Comparison of ENCODE assay signal across 1 cellular context in the genomic region with DNA sequence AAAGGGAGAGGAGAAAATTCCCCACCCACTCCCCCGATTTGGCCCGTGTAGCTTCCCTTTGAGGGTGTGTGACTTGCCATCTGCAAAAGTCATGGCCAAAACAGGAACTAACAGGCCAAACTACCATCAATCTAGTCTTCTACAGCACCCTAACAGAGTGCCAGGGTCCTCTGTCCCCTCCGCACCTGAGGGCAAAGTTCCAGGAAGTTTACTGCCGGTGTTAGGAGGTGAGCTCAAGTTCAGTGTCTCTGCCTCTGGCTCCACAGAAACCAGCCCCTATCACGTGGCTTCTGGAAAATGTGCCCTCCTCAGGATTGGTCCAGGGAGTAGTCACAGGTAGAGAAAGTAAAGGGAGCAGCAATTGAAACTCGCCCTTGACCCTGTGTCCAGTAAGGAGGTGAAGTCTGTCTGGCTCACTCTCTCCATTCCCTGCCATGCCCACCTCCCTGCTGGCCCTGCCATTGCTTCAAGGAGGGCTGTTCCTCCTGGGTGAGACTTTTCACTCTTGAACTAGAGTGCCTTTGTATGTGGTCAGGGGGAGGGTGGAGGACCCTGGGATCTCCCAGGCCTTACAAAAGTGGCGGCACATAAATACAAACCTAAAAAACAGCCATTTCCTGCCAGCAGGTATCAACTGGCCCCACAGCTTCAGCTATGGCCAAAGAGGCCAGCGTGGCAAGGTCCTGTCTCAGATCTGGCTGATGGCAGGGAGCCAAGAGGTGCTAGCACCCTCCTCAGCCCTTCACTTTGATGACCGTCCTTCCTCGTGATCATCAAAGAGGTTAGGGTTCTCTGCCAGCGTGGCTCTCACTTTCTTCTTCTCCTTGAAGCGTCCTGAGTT.
A peak's percentile ranks its signal among the peaks of the same experiment; 100 is the strongest.
TF ChIP-seq lines count a peak whose summit lies in the region.

No MANE protein-coding gene starts in this region.

TF ChIP-seq in HepG2, 621 proteins besides CTCF, POLR2A, EP300 and RAD21 (continued from another document and continues in another):
- TF ChIP-seq, protein P1, sequence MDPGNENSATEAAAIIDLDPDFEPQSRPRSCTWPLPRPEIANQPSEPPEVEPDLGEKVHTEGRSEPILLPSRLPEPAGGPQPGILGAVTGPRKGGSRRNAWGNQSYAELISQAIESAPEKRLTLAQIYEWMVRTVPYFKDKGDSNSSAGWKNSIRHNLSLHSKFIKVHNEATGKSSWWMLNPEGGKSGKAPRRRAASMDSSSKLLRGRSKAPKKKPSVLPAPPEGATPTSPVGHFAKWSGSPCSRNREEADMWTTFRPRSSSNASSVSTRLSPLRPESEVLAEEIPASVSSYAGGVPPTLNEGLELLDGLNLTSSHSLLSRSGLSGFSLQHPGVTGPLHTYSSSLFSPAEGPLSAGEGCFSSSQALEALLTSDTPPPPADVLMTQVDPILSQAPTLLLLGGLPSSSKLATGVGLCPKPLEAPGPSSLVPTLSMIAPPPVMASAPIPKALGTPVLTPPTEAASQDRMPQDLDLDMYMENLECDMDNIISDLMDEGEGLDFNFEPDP (CRISPR knock-in tag; conservative IDR thresholded peaks at IDR 0.05) = no peak
- TF ChIP-seq DPF2 (CRISPR knock-in tag; IDR thresholded peaks at IDR 0.05; ENCODE audit: borderline replicate concordance, low read depth) (peak; percentile 81; the same call in 1 of the 2 replicates), ZEB1 (IDR thresholded peaks at IDR 0.05; ENCODE audit: insufficient replicate concordance, low read depth) (peak; percentile 90), JUN (CRISPR knock-in tag; IDR thresholded peaks at IDR 0.05) (no peak; the same call in 1 of the 2 replicates), HOXA7 (CRISPR knock-in tag; IDR thresholded peaks at IDR 0.05) (no peak), ZNF274 (CRISPR knock-in tag; IDR thresholded peaks at IDR 0.05) (peak; percentile 45; the same call in 1 of the 2 replicates), CENPT (CRISPR knock-in tag; IDR thresholded peaks at IDR 0.05; ENCODE audit: low read depth) (no peak), ZSCAN20 (CRISPR knock-in tag; IDR thresholded peaks at IDR 0.05; ENCODE audit: borderline replicate concordance) (no peak), FUBP1 (CRISPR knock-in tag; IDR thresholded peaks at IDR 0.05; ENCODE audit: borderline replicate concordance) (peak; percentile 41; the same call in 1 of the 2 replicates), THAP8 (CRISPR knock-in tag; IDR thresholded peaks at IDR 0.05; ENCODE audit: borderline replicate concordance) (no peak), CBFB (CRISPR knock-in tag; IDR thresholded peaks at IDR 0.05) (no peak), SIX4 (CRISPR knock-in tag; IDR thresholded peaks at IDR 0.05) (0 out of 2 replicates have a peak, but pooled peaks have one; percentile 34), HNF4A (CRISPR knock-in tag; IDR thresholded peaks at IDR 0.05) (peak; percentile 97), ZNF766 (CRISPR knock-in tag; IDR thresholded peaks at IDR 0.05; ENCODE audit: borderline replicate concordance) (peak; percentile 87; the same call in 1 of the 2 replicates), NFKBIZ (CRISPR knock-in tag; IDR thresholded peaks at IDR 0.05) (no peak), NFKB2 (CRISPR knock-in tag; IDR thresholded peaks at IDR 0.05; ENCODE audit: borderline replicate concordance) (0 out of 2 replicates have a peak, but pooled peaks have one; percentile 37), NONO (IDR thresholded peaks at IDR 0.05) (no peak), NONO (CRISPR knock-in tag; conservative IDR thresholded peaks at IDR 0.05) (peak; percentile 58; the same call in 1 of the 2 replicates), TBX2 (CRISPR knock-in tag; IDR thresholded peaks at IDR 0.05; ENCODE audit: borderline replicate concordance) (peak; percentile 80), HMGXB3 (CRISPR knock-in tag; IDR thresholded peaks at IDR 0.05; ENCODE audit: borderline replicate concordance) (peak; percentile 60; the same call in 1 of the 2 replicates), ZNF652 (CRISPR knock-in tag; IDR thresholded peaks at IDR 0.05; ENCODE audit: borderline replicate concordance, low read depth) (peak; percentile 30; the same call in 1 of the 2 replicates), ZNF232 (CRISPR knock-in tag; IDR thresholded peaks at IDR 0.05; ENCODE audit: borderline replicate concordance) (peak; percentile 60; the same call in 1 of the 2 replicates), ZFX (CRISPR knock-in tag; IDR thresholded peaks at IDR 0.05; ENCODE audit: low read depth) (peak; percentile 57), POGZ (CRISPR knock-in tag; IDR thresholded peaks at IDR 0.05) (peak; percentile 82), ZSCAN25 (CRISPR knock-in tag; IDR thresholded peaks at IDR 0.05) (peak; percentile 38; the same call in 1 of the 2 replicates), KLF6 (CRISPR knock-in tag; IDR thresholded peaks at IDR 0.05) (0 out of 2 replicates have a peak, but pooled peaks have one; percentile 31), LRRFIP1 (CRISPR knock-in tag; conservative IDR thresholded peaks at IDR 0.05) (no peak)
- TF ChIP-seq, protein P2, sequence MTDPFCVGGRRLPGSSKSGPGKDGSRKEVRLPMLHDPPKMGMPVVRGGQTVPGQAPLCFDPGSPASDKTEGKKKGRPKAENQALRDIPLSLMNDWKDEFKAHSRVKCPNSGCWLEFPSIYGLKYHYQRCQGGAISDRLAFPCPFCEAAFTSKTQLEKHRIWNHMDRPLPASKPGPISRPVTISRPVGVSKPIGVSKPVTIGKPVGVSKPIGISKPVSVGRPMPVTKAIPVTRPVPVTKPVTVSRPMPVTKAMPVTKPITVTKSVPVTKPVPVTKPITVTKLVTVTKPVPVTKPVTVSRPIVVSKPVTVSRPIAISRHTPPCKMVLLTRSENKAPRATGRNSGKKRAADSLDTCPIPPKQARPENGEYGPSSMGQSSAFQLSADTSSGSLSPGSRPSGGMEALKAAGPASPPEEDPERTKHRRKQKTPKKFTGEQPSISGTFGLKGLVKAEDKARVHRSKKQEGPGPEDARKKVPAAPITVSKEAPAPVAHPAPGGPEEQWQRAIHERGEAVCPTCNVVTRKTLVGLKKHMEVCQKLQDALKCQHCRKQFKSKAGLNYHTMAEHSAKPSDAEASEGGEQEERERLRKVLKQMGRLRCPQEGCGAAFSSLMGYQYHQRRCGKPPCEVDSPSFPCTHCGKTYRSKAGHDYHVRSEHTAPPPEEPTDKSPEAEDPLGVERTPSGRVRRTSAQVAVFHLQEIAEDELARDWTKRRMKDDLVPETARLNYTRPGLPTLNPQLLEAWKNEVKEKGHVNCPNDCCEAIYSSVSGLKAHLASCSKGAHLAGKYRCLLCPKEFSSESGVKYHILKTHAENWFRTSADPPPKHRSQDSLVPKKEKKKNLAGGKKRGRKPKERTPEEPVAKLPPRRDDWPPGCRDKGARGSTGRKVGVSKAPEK (CRISPR knock-in tag; IDR thresholded peaks at IDR 0.05; ENCODE audit: borderline replicate concordance) = 0 out of 2 replicates have a peak, but pooled peaks have one; percentile 40
- TF ChIP-seq, protein P3, sequence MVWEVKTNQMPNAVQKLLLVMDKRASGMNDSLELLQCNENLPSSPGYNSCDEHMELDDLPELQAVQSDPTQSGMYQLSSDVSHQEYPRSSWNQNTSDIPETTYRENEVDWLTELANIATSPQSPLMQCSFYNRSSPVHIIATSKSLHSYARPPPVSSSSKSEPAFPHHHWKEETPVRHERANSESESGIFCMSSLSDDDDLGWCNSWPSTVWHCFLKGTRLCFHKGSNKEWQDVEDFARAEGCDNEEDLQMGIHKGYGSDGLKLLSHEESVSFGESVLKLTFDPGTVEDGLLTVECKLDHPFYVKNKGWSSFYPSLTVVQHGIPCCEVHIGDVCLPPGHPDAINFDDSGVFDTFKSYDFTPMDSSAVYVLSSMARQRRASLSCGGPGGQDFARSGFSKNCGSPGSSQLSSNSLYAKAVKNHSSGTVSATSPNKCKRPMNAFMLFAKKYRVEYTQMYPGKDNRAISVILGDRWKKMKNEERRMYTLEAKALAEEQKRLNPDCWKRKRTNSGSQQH (CRISPR knock-in tag; IDR thresholded peaks at IDR 0.05; ENCODE audit: low read depth) = 0 out of 2 replicates have a peak, but pooled peaks have one; percentile 55
- TF ChIP-seq, protein P4, sequence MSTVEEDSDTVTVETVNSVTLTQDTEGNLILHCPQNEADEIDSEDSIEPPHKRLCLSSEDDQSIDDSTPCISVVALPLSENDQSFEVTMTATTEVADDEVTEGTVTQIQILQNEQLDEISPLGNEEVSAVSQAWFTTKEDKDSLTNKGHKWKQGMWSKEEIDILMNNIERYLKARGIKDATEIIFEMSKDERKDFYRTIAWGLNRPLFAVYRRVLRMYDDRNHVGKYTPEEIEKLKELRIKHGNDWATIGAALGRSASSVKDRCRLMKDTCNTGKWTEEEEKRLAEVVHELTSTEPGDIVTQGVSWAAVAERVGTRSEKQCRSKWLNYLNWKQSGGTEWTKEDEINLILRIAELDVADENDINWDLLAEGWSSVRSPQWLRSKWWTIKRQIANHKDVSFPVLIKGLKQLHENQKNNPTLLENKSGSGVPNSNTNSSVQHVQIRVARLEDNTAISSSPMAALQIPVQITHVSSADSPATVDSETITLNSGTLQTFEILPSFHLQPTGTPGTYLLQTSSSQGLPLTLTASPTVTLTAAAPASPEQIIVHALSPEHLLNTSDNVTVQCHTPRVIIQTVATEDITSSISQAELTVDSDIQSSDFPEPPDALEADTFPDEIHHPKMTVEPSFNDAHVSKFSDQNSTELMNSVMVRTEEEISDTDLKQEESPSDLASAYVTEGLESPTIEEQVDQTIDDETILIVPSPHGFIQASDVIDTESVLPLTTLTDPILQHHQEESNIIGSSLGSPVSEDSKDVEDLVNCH (CRISPR knock-in tag; IDR thresholded peaks at IDR 0.05) = no peak
- TF ChIP-seq, protein P5, sequence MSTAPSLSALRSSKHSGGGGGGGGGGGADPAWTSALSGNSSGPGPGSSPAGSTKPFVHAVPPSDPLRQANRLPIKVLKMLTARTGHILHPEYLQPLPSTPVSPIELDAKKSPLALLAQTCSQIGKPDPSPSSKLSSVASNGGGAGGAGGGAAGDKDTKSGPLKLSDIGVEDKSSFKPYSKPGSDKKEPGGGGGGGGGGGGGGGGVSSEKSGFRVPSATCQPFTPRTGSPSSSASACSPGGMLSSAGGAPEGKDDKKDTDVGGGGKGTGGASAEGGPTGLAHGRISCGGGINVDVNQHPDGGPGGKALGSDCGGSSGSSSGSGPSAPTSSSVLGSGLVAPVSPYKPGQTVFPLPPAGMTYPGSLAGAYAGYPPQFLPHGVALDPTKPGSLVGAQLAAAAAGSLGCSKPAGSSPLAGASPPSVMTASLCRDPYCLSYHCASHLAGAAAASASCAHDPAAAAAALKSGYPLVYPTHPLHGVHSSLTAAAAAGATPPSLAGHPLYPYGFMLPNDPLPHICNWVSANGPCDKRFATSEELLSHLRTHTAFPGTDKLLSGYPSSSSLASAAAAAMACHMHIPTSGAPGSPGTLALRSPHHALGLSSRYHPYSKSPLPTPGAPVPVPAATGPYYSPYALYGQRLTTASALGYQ (CRISPR knock-in tag; IDR thresholded peaks at IDR 0.05) = peak; percentile 62; the same call in 1 of the 2 replicates
